ENCODE assay signal across 9 cellular contexts in genomic region chr16:4372315-4372577, GRCh38. TPM values are rescaled to one million over a fixed set of nuclear protein-coding genes. Genes with fewer than 3 reads are reported as not detected.
A peak's percentile ranks its signal among the peaks of the same experiment; 100 is the strongest.
DNase-seq lines count a peak whose midpoint lies in the region; ATAC-seq and TF ChIP-seq lines count a peak whose summit lies in the region.
"Had no signal": no experiment of that assay in that cellular context is flagged by ENCODE, and none has a peak within 500 bp of the region (broad histone marks: within the 10 kb centered on the region; RNA-seq: fewer than 3 reads in every experiment).

No MANE protein-coding gene starts in this region.

- no peaks in the 10 kb centered on the region for H3K9me2 ChIP-seq in GM23248 (ENCODE audit: insufficient read depth)
- no peaks in the 10 kb centered on the region for H3K9me2 ChIP-seq in hepatocyte (replicated peaks; ENCODE audit: insufficient read depth)

- H3K9ac ChIP-seq in GM23248, result peak overlapping the region; percentile 99
- peak overlapping the region; percentile 39 to 74 (median 54) for H3K9ac ChIP-seq in skeletal muscle tissue (ENCODE audit: low read depth in 1 of 3, low read length in 3 of 3)

- H3K4me3 ChIP-seq in GM23248 (peak overlapping the region; percentile 100), hepatocyte (peak overlapping the region; percentile 91), skeletal muscle tissue (ENCODE audit: low read length in 3 of 3) (peak overlapping the region; percentile 55 to 68 (median 63))

- POLR2A ChIA-PET in activated CD4-positive, alpha-beta memory T cell treated with anti-CD3 and anti-CD28 coated beads, Interleukin-2, amount 10 ng/mL, durations not matched to agents 7 days and 5 days (lab: Charles Lee), result interaction anchor here (1.2 kb wide), 1 partner anchor 37 kb away, joined by 3 read pairs; no protein-coding TSS in a partner anchor

- H3K4me1 ChIP-seq in GM23248 (ENCODE audit: insufficient read depth), result peaks cover 48% of the 10 kb centered on the region
- H3K4me1 ChIP-seq in hepatocyte (ENCODE audit: insufficient read depth), result peaks cover 54% of the 10 kb centered on the region
- H3K4me1 ChIP-seq in skeletal muscle tissue (ENCODE audit: control insufficient read depth in 3 of 3, insufficient read depth in 3 of 3, low read length in 3 of 3), result peaks cover 30 to 54% (median 45%) of the 10 kb centered on the region in 3 donors

- no peak for TF ChIP-seq POLR2A in GM18505 (IDR thresholded peaks at IDR 0.05; ENCODE audit: borderline replicate concordance, extremely low read depth, insufficient read depth, insufficient read length)

- 0 to 3% methylated on average over 6 of the region's 6 CpGs for WGBS in GM23248 (ENCODE audit: low coverage in 1 of 2, low lambda C conversion rate in 2 of 2, missing lambda C conversion rate in 2 of 2), 2 experiments
- WGBS in hepatocyte (ENCODE audit: low lambda C conversion rate, missing lambda C conversion rate), result 14% methylated on average over 6 of the region's 6 CpGs

- no peaks in the 10 kb centered on the region for H3K27me3 Mint-ChIP-seq in activated CD4-positive, alpha-beta memory T cell treated with anti-CD3 and anti-CD28 coated beads, Interleukin-2, amount 10 ng/mL, durations not matched to agents 7 days and 5 days

- H3K27me3 ChIP-seq in GM23248 (replicated peaks; ENCODE audit: insufficient read depth), result no peaks in the 10 kb centered on the region
- no peaks in the 10 kb centered on the region for H3K27me3 ChIP-seq in hepatocyte
- H3K27me3 ChIP-seq in skeletal muscle tissue (ENCODE audit: control insufficient read depth in 3 of 3, insufficient read depth in 3 of 3, low read length in 3 of 3), result no peaks in the 10 kb centered on the region

- H4K20me1 ChIP-seq in GM23248 (ENCODE audit: insufficient read depth) (no peaks in the 10 kb centered on the region), hepatocyte (ENCODE audit: insufficient read depth, poor library complexity, severe bottlenecking) (peaks cover 27% of the 10 kb centered on the region)

- H3K4me3 Mint-ChIP-seq in activated CD4-positive, alpha-beta memory T cell treated with anti-CD3 and anti-CD28 coated beads, Interleukin-2, amount 10 ng/mL, durations not matched to agents 7 days and 5 days, result peak overlapping the region; percentile 51

- no peak overlapping the region for H3K27ac Mint-ChIP-seq in activated CD4-positive, alpha-beta memory T cell treated with anti-CD3 and anti-CD28 coated beads, Interleukin-2, amount 10 ng/mL, durations not matched to agents 7 days and 5 days

- H3K4me1 Mint-ChIP-seq in activated CD4-positive, alpha-beta memory T cell treated with anti-CD3 and anti-CD28 coated beads, Interleukin-2, amount 10 ng/mL, durations not matched to agents 7 days and 5 days, result peaks cover 10% of the 10 kb centered on the region

- in situ Hi-C loops in GM23248 (cut with MboI), result no loop called here

- H3F3A ChIP-seq in GM23248 (ENCODE audit: insufficient read depth), result peaks cover 42% of the 10 kb centered on the region

- no peaks in the 10 kb centered on the region for H3K9me3 Mint-ChIP-seq in activated CD4-positive, alpha-beta memory T cell treated with anti-CD3 and anti-CD28 coated beads, Interleukin-2, amount 10 ng/mL, durations not matched to agents 7 days and 5 days

- H3K36me3 Mint-ChIP-seq in activated CD4-positive, alpha-beta memory T cell treated with anti-CD3 and anti-CD28 coated beads, Interleukin-2, amount 10 ng/mL, durations not matched to agents 7 days and 5 days (ENCODE audit: low read depth), result peaks cover 6% of the 10 kb centered on the region

- TF ChIP-seq CTCF in hepatocyte (IDR thresholded peaks at IDR 0.05; ENCODE audit: poor library complexity), result no peak

- no peak overlapping the region for H2AFZ ChIP-seq in GM23248
- H2AFZ ChIP-seq in hepatocyte, result no peak overlapping the region

- H3K4me2 ChIP-seq in GM23248 (ENCODE audit: unreplicated experiment) (peak overlapping the region; percentile 97), hepatocyte (peak overlapping the region; percentile 97)

- ATAC-seq in GM18505 (IDR thresholded peaks at IDR 0.05; ENCODE audit: unreplicated experiment), result no peak

- H3K79me2 ChIP-seq in GM23248 (ENCODE audit: insufficient read depth), result peaks cover 52% of the 10 kb centered on the region
- H3K79me2 ChIP-seq in hepatocyte, result peaks cover 50% of the 10 kb centered on the region

- no peak for DNase-seq in GM23248
- no peak for DNase-seq in activated CD4-positive, alpha-beta memory T cell treated with anti-CD3 and anti-CD28 coated beads, Interleukin-2, amount 10 ng/mL, durations not matched to agents 7 days and 5 days
- DNase-seq in hepatocyte (ENCODE audit: low spot score), result no peak
- no peak for DNase-seq in effector CD4-positive, alpha-beta T cell
- no peak for DNase-seq in NCI-H2196 treated with DMSO at 0.1 percent for 48 hours (lab: John Stamatoyannopoulos, UW; ENCODE audit: unreplicated experiment)
- DNase-seq in cortex of kidney (lab: John Stamatoyannopoulos, UW), result no peak
- DNase-seq: NK-92 treated with Interleukin-12 subunit alpha and Interleukin-12 subunit beta, amount 100 ng/mL, for 24 hours had no signal

- no peaks in the 10 kb centered on the region for H3K9me3 ChIP-seq in GM23248 (ENCODE audit: low read depth)
- no peaks in the 10 kb centered on the region for H3K9me3 ChIP-seq in hepatocyte (ENCODE audit: low read depth)
- no peaks in the 10 kb centered on the region for H3K9me3 ChIP-seq in skeletal muscle tissue (ENCODE audit: control insufficient read depth in 3 of 3, low read length in 3 of 3)

- CTCF ChIA-PET in activated CD4-positive, alpha-beta memory T cell treated with anti-CD3 and anti-CD28 coated beads, Interleukin-2, amount 10 ng/mL, durations not matched to agents 7 days and 5 days (lab: Charles Lee), result no interaction called here

- no peaks in the 10 kb centered on the region for H3K36me3 ChIP-seq in GM23248 (ENCODE audit: low read depth)
- no peaks in the 10 kb centered on the region for H3K36me3 ChIP-seq in hepatocyte (replicated peaks; ENCODE audit: insufficient read depth, low read depth)
- H3K36me3 ChIP-seq in skeletal muscle tissue (ENCODE audit: control insufficient read depth in 3 of 3, insufficient read depth in 3 of 3, low read length in 3 of 3), result no peaks in the 10 kb centered on the region

- H3K27ac ChIP-seq in GM23248 (peak overlapping the region; percentile 100), hepatocyte (peak overlapping the region; percentile 95), skeletal muscle tissue (ENCODE audit: low read depth, low read length) (peak overlapping the region; percentile 78)

RNA-seq across cellular contexts. Expression of gene VASN, which starts 0.6 kb away (rescaled TPM):
- total RNA-seq in GM23248 (2014; rRNA removed; shearing (Covaris generic)), result 223 and 234 TPM in 2 replicates
- polyA plus RNA-seq in GM23248 (2016; fragmentation: Nextera tagmentation; extraction: Ambion mirVana) (160 and 169 TPM in 2 replicates), hepatocyte (55.9 and 64.2 TPM in 2 replicates)
- under 1 TPM in 1 of 2 experiments, not detected in 1; 0.08 TPM for total RNA-seq in activated CD4-positive, alpha-beta memory T cell treated with anti-CD3 and anti-CD28 coated beads, Interleukin-2, amount 10 ng/mL, durations not matched to agents 7 days and 5 days
- total RNA-seq in hepatocyte (10.0 and 12.1 TPM in 2 replicates), skeletal muscle tissue (13.0 TPM)

RNA-seq across cellular contexts. Expression of gene PAM16, which starts 21.1 kb away (rescaled TPM):
- 20.4 and 33.0 TPM in 2 replicates for total RNA-seq in GM23248 (2014; rRNA removed; shearing (Covaris generic))
- polyA plus RNA-seq in GM23248 (2016; fragmentation: Nextera tagmentation; extraction: Ambion mirVana), result 74.5 and 78.9 TPM in 2 replicates
- total RNA-seq in activated CD4-positive, alpha-beta memory T cell treated with anti-CD3 and anti-CD28 coated beads, Interleukin-2, amount 10 ng/mL, durations not matched to agents 7 days and 5 days, result 10 to 100 TPM; 29.7 to 33.9 TPM
- total RNA-seq in hepatocyte, result 33.0 and 35.0 TPM in 2 replicates
- 57.7 and 70.4 TPM in 2 replicates for polyA plus RNA-seq in hepatocyte
- total RNA-seq in skeletal muscle tissue, result 32.9 TPM

RNA-seq across cellular contexts. Expression of gene CORO7, which starts 44.1 kb away (rescaled TPM):
- 13.2 and 27.7 TPM in 2 replicates for total RNA-seq in GM23248 (2014; rRNA removed; shearing (Covaris generic))
- 5.9 and 7.3 TPM in 2 replicates for polyA plus RNA-seq in GM23248 (2016; fragmentation: Nextera tagmentation; extraction: Ambion mirVana)
- 100 to 1,000 TPM; 244 to 245 TPM for total RNA-seq in activated CD4-positive, alpha-beta memory T cell treated with anti-CD3 and anti-CD28 coated beads, Interleukin-2, amount 10 ng/mL, durations not matched to agents 7 days and 5 days
- 13.9 and 18.2 TPM in 2 replicates for total RNA-seq in hepatocyte
- 33.3 and 34.4 TPM in 2 replicates for polyA plus RNA-seq in hepatocyte
- 14.6 TPM for total RNA-seq in skeletal muscle tissue

RNA-seq across cellular contexts. Expression of gene DNAJA3, which starts 53.4 kb away (rescaled TPM):
- 43.9 and 47.2 TPM in 2 replicates for total RNA-seq in GM23248 (2014; rRNA removed; shearing (Covaris generic))
- polyA plus RNA-seq in GM23248 (2016; fragmentation: Nextera tagmentation; extraction: Ambion mirVana), result 50.9 and 51.0 TPM in 2 replicates
- total RNA-seq in activated CD4-positive, alpha-beta memory T cell treated with anti-CD3 and anti-CD28 coated beads, Interleukin-2, amount 10 ng/mL, durations not matched to agents 7 days and 5 days, result 10 to 100 TPM; 39.5 to 41.1 TPM
- 55.3 and 59.2 TPM in 2 replicates for total RNA-seq in hepatocyte
- polyA plus RNA-seq in hepatocyte, result 51.2 and 58.8 TPM in 2 replicates
- 35.5 TPM for total RNA-seq in skeletal muscle tissue

RNA-seq across cellular contexts. Expression of gene GLIS2, which starts 56.4 kb away (rescaled TPM):
- 2.9 and 3.2 TPM in 2 replicates for total RNA-seq in GM23248 (2014; rRNA removed; shearing (Covaris generic))
- polyA plus RNA-seq in GM23248 (2016; fragmentation: Nextera tagmentation; extraction: Ambion mirVana) (6.8 and 7.3 TPM in 2 replicates), hepatocyte (11.3 and 12.2 TPM in 2 replicates)
- under 1 TPM; 0.40 to 0.45 TPM for total RNA-seq in activated CD4-positive, alpha-beta memory T cell treated with anti-CD3 and anti-CD28 coated beads, Interleukin-2, amount 10 ng/mL, durations not matched to agents 7 days and 5 days
- total RNA-seq in hepatocyte (3.6 TPM in 2 replicates), skeletal muscle tissue (4.2 TPM)

Comparison
In these comparisons a context has a peak if more than half of its experiments do, and no peak if none do; other contexts are left out.
1. RNA of gene VASN, which starts 0.6 kb away (total RNA-seq): 223 to 234 TPM in GM23248; 13.0 TPM in skeletal muscle tissue (single experiment), 10.0 to 12.1 TPM in hepatocyte and 0.08 TPM in activated CD4-positive, alpha-beta memory T cell treated with anti-CD3 and anti-CD28 coated beads, Interleukin-2, amount 10 ng/mL, durations not matched to agents 7 days and 5 days; every median in the first group is over 10 times any median in the second.
2. Peak in every context shown above with its lines, with median percentiles within 50 percentile points of each other: H3K27ac ChIP-seq and H3K4me3 ChIP-seq.